Comparison of ENCODE assay signal across 24 cellular contexts in the genomic region with DNA sequence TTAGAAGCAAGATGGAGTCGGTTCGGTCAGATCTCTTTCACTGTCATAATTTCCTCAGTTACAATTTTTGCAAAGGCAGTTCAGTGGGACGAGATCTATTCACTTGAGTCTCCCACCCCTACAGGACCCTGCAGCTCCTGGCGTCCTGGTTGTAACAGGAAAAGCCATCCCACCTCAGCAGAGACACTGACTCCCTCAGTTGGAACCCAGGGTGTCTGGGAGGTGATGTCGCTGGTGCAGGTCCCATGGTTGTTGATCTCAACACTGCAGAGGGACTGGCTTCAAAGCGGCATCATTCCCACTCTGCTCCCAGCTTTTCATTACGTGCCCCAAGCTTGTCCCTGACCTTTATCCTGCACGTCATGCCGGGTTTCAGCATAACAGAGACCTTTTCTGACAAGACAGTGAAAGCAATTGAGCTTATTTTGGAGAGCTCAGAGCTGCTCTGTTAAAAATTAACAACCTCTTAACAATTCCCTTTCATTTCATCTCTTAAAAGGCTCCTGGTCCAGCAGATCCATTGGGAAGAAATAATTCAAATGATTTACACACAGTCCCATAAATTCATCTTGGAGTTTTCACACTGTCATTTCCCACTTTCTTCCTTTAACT. TPM values are rescaled to one million over a fixed set of nuclear protein-coding genes. Genes with fewer than 3 reads are reported as not detected.
DNase-seq lines count a peak whose midpoint lies in the region; ATAC-seq and TF ChIP-seq lines count a peak whose summit lies in the region.
"Had no signal": no experiment of that assay in that cellular context is flagged by ENCODE, and none has a peak within 500 bp of the region (broad histone marks: within the 10 kb centered on the region; RNA-seq: fewer than 3 reads in every experiment).

No MANE protein-coding gene starts in this region.

- no peaks in the 10 kb centered on the region for H3K9me3 Mint-ChIP-seq in WTC11
- H3K9me3 Mint-ChIP-seq in progenitor cell of endocrine pancreas (ENCODE audit: low read depth), result no peaks in the 10 kb centered on the region
- H3K9me3 Mint-ChIP-seq: activated T-cell treated with anti-CD3 and anti-CD28 coated beads, Interleukin-2, amount 50 U/mL, for 4 hours; brain; nephron progenitor cell; stimulated activated memory B cell treated with anti-CD40 and anti-IgM and Interleukin-4, amounts not matched to agents 10 μg/mL and 1 μg/mL and 100 μg/mL, for 72 hours had no signal

- H3K4me3 Mint-ChIP-seq in WTC11 (no peak overlapping the region), progenitor cell of endocrine pancreas (ENCODE audit: low read depth) (no peak overlapping the region)
- H3K4me3 Mint-ChIP-seq: activated T-cell treated with anti-CD3 and anti-CD28 coated beads, Interleukin-2, amount 50 U/mL, for 4 hours; brain; CD4-positive, CD25-positive, alpha-beta regulatory T cell; nephron progenitor cell; stimulated activated memory B cell treated with anti-CD40 and anti-IgM and Interleukin-4, amounts not matched to agents 10 μg/mL and 1 μg/mL and 100 μg/mL, for 72 hours had no signal

- H3K36me3 Mint-ChIP-seq in WTC11, result no peaks in the 10 kb centered on the region
- H3K36me3 Mint-ChIP-seq in progenitor cell of endocrine pancreas (ENCODE audit: insufficient read depth), result no peaks in the 10 kb centered on the region
- H3K36me3 Mint-ChIP-seq: brain; CD4-positive, CD25-positive, alpha-beta regulatory T cell; stimulated activated memory B cell treated with anti-CD40 and anti-IgM and Interleukin-4, amounts not matched to agents 10 μg/mL and 1 μg/mL and 100 μg/mL, for 72 hours had no signal

- H3K27me3 Mint-ChIP-seq in WTC11 (ENCODE audit: low read depth) (no peaks in the 10 kb centered on the region), progenitor cell of endocrine pancreas (no peaks in the 10 kb centered on the region)

- no peak for TF ChIP-seq CTCF in WTC11 (IDR thresholded peaks at IDR 0.05)
- no peak for TF ChIP-seq CTCF in progenitor cell of endocrine pancreas (IDR thresholded peaks at IDR 0.05; ENCODE audit: unreplicated experiment)

- POLR2A ChIA-PET in WTC11 (lab: Charles Lee), result no interaction called here

- H3K4me1 Mint-ChIP-seq in WTC11 (peaks cover 13% of the 10 kb centered on the region), progenitor cell of endocrine pancreas (ENCODE audit: low read depth) (peaks cover 29% of the 10 kb centered on the region)
- H3K4me1 Mint-ChIP-seq: brain; CD4-positive, CD25-positive, alpha-beta regulatory T cell had no signal

- ATAC-seq in WTC11, result peak; percentile 26; the same call in 1 of the 2 replicates
- no peak for ATAC-seq in GM18511 (IDR thresholded peaks at IDR 0.05; ENCODE audit: unreplicated experiment)
- ATAC-seq: activated T-cell treated with anti-CD3 and anti-CD28 coated beads, Interleukin-2, amount 50 U/mL, for 4 hours; PC-3; Right ventricle myocardium inferior; sciatic nerve; stimulated activated memory B cell treated with anti-CD40 and anti-IgM and Interleukin-4, amounts not matched to agents 10 μg/mL and 1 μg/mL and 100 μg/mL, for 72 hours had no signal

- DNase-seq in DMS53 treated with DMSO at 0.1 percent for 48 hours (lab: John Stamatoyannopoulos, UW; ENCODE audit: unreplicated experiment) (peak; percentile 26), WTC11 (ENCODE audit: low spot score) (no peak), left kidney (ENCODE audit: low read depth, low spot score) (peak; percentile 30), progenitor cell of endocrine pancreas (ENCODE audit: low spot score, unreplicated experiment) (no peak), cerebellar cortex (ENCODE audit: low spot score) (no peak)
- DNase-seq in stimulated activated CD4-positive, alpha-beta T cell treated with anti-CD3 and anti-CD28 coated beads, Interleukin-2, amount 100 ng/mL, for 24 hours, result no peak
- DNase-seq: activated CD4-positive, alpha-beta T cell treated with anti-CD3 and anti-CD28 coated beads for 48 hours; activated T-cell treated with anti-CD3 and anti-CD28 coated beads, Interleukin-2, amount 50 U/mL, for 4 hours; CD4-positive, CD25-positive, alpha-beta regulatory T cell; effector CD4-positive, alpha-beta T cell; glutamatergic neuron; KG1; kidney; NCI-H524 treated with DMSO at 0.1 percent for 48 hours; nephron progenitor cell; PC-3; stimulated activated CD4-positive, alpha-beta T cell treated with anti-CD3 and anti-CD28 coated beads, Interleukin-4, amount 100 ng/mL, for 4 hours; substantia nigra; upper lobe of left lung had no signal

- CTCF ChIA-PET in WTC11 (lab: Charles Lee), result interaction anchor here (0.7 to 1.3 kb wide), 3 partner anchors 53 to 84 kb away, joined by 3 to 4 read pairs (median 3); no protein-coding TSS in a partner anchor

- H3K27ac Mint-ChIP-seq in WTC11, result peak overlapping the region; percentile 16; the same call in 1 of the 2 replicates
- peak overlapping the region; percentile 43 for H3K27ac Mint-ChIP-seq in progenitor cell of endocrine pancreas
- H3K27ac Mint-ChIP-seq: brain; CD4-positive, CD25-positive, alpha-beta regulatory T cell; nephron progenitor cell; stimulated activated memory B cell treated with anti-CD40 and anti-IgM and Interleukin-4, amounts not matched to agents 10 μg/mL and 1 μg/mL and 100 μg/mL, for 72 hours had no signal

TF ChIP-seq in WTC11, 78 proteins besides CTCF, POLR2A, EP300 and RAD21:
- no peak for TF ChIP-seq ZNF671 (CRISPR knock-in tag; IDR thresholded peaks at IDR 0.05)
TF ChIP-seq in WTC11: peak in this region for 0.

RNA-seq across cellular contexts. Expression of gene COG3, which starts 17.6 kb away (rescaled TPM):
- 17.0 to 21.6 TPM (median 19.6 TPM) in 3 replicates for total RNA-seq in WTC11 (2021)
- 29.6 and 31.6 TPM in 2 replicates for total RNA-seq in progenitor cell of endocrine pancreas

RNA-seq across cellular contexts. Expression of gene SLC25A30, which starts 29.0 kb away (rescaled TPM):
- total RNA-seq in WTC11 (2021), result 8.2 to 9.8 TPM (median 8.6 TPM) in 3 replicates
- total RNA-seq in progenitor cell of endocrine pancreas, result 5.7 and 6.8 TPM in 2 replicates

Comparison
In these comparisons a context has a peak if more than half of its experiments do, and no peak if none do; other contexts are left out.
1. DNase-seq: peak in DMS53 treated with DMSO at 0.1 percent for 48 hours (single experiment) and left kidney (single experiment); none in WTC11 (single experiment), progenitor cell of endocrine pancreas (single experiment), cerebellar cortex (single experiment) and stimulated activated CD4-positive, alpha-beta T cell treated with anti-CD3 and anti-CD28 coated beads, Interleukin-2, amount 100 ng/mL, for 24 hours (0 of 2).